ENCODE assay signal across 2 cellular contexts in genomic region chr7:150671798-150672585, GRCh38. TPM values are rescaled to one million over a fixed set of nuclear protein-coding genes. Genes with fewer than 3 reads are reported as not detected.
"Had no signal": no experiment of that assay in that cellular context is flagged by ENCODE, and none has a peak within 500 bp of the region (broad histone marks: within the 10 kb centered on the region; RNA-seq: fewer than 3 reads in every experiment).

No MANE protein-coding gene starts in this region.

RNA-seq across cellular contexts. Expression of gene GIMAP2, which starts 13.5 kb away (rescaled TPM):
- total RNA-seq: neural crest cell had no signal

RNA-seq across cellular contexts. Expression of gene GIMAP6, which starts 39.8 kb away (rescaled TPM):
- total RNA-seq: mammary epithelial cell, neural crest cell had no signal
- polyA plus RNA-seq: mammary epithelial cell had no signal

RNA-seq across cellular contexts. Expression of gene GIMAP1, which starts 44.4 kb away (rescaled TPM):
- total RNA-seq: mammary epithelial cell, neural crest cell had no signal
- polyA plus RNA-seq: mammary epithelial cell had no signal
